In the genomic region with DNA sequence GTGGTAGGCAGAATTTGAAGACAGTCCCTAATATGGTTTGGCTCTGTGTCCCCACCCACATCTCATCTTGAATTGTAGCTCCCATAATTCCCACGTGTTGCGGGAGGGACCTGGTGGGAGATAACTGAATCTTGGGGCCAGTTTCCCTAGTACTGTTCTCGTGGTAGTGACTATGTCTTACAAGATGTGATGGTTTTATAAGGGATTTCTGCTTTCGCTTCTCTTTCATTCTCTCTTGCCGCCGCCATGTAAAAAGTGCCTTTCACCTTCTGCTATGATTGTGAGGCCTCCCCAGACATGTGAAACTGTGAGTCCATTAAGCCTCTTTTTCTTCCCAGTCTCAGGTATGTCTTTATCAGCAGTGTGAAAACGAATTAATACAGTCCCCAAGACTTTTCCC, we compare ENCODE assay signal across 30 cellular contexts.
"Had no signal": no experiment of that assay in that cellular context is flagged by ENCODE, and none has a peak within 500 bp of the region (broad histone marks: within the 10 kb centered on the region; RNA-seq: fewer than 3 reads in every experiment).

No MANE protein-coding gene starts in this region.

- H3K9ac ChIP-seq: neural progenitor cell, parathyroid adenoma had no signal

- H3K36me3 ChIP-seq: neural progenitor cell, ovary, right lobe of liver, sigmoid colon, stomach, suprapubic skin, thoracic aorta, thyroid gland, tibial nerve, upper lobe of left lung, vagina had no signal

- FAIRE-seq: small intestine, urothelium cell line had no signal

- H3K4me1 ChIP-seq: neural progenitor cell, parathyroid adenoma, psoas muscle, right lobe of liver, sigmoid colon, tibial nerve, vagina had no signal

- H3K9me3 ChIP-seq: ovary, right lobe of liver, stomach, suprapubic skin, thoracic aorta, thyroid gland, upper lobe of left lung, vagina had no signal

- H3K27ac Mint-ChIP-seq: natural killer cell; nephron; neural progenitor cell; stimulated activated effector memory CD8-positive, alpha-beta T cell treated with anti-CD3 and anti-CD28 coated beads, Interleukin-12 subunit alpha, Interleukin-12 subunit beta, amount 100 ng/mL, for 72 hours; stimulated activated naive B cell treated with anti-CD40 and anti-IgM and Interleukin-4, amounts not matched to agents 10 μg/mL and 1 μg/mL and 100 μg/mL, for 72 hours; stimulated activated naive CD8-positive, alpha-beta T cell treated with anti-CD3 and anti-CD28 coated beads, Interleukin-15, Interleukin-2, amounts not matched to agents 100 ng/mL and 50 ng/mL, for 24 hours had no signal

- H3K36me3 Mint-ChIP-seq: stimulated activated effector memory CD8-positive, alpha-beta T cell treated with anti-CD3 and anti-CD28 coated beads, Interleukin-12 subunit alpha, Interleukin-12 subunit beta, amount 100 ng/mL, for 72 hours; stimulated activated naive B cell treated with anti-CD40 and anti-IgM and Interleukin-4, amounts not matched to agents 10 μg/mL and 1 μg/mL and 100 μg/mL, for 72 hours had no signal

- H3K27me3 ChIP-seq: neural progenitor cell, ovary, right lobe of liver, sigmoid colon, stomach, suprapubic skin, thyroid gland, tibial nerve, upper lobe of left lung, vagina had no signal

- H3K4me1 Mint-ChIP-seq: natural killer cell; nephron; neural progenitor cell; stimulated activated effector memory CD8-positive, alpha-beta T cell treated with anti-CD3 and anti-CD28 coated beads, Interleukin-12 subunit alpha, Interleukin-12 subunit beta, amount 100 ng/mL, for 72 hours; stimulated activated naive B cell treated with anti-CD40 and anti-IgM and Interleukin-4, amounts not matched to agents 10 μg/mL and 1 μg/mL and 100 μg/mL, for 72 hours had no signal

- H3K27me3 Mint-ChIP-seq: progenitor cell of endocrine pancreas; stimulated activated naive B cell treated with anti-CD40 and anti-IgM and Interleukin-4, amounts not matched to agents 10 μg/mL and 1 μg/mL and 100 μg/mL, for 72 hours; stimulated activated naive CD8-positive, alpha-beta T cell treated with anti-CD3 and anti-CD28 coated beads, Interleukin-15, Interleukin-2, amounts not matched to agents 100 ng/mL and 50 ng/mL, for 24 hours had no signal

- H2AFZ ChIP-seq: neural progenitor cell, parathyroid adenoma had no signal

- H3K27ac ChIP-seq: neural progenitor cell, ovary, parathyroid adenoma, psoas muscle, right lobe of liver, sigmoid colon, stomach, suprapubic skin, thoracic aorta, thyroid gland, tibial nerve, upper lobe of left lung, vagina had no signal

- H3K4me3 Mint-ChIP-seq: natural killer cell; nephron; neural progenitor cell; stimulated activated effector memory CD8-positive, alpha-beta T cell treated with anti-CD3 and anti-CD28 coated beads, Interleukin-12 subunit alpha, Interleukin-12 subunit beta, amount 100 ng/mL, for 72 hours; stimulated activated naive B cell treated with anti-CD40 and anti-IgM and Interleukin-4, amounts not matched to agents 10 μg/mL and 1 μg/mL and 100 μg/mL, for 72 hours; stimulated activated naive CD8-positive, alpha-beta T cell treated with anti-CD3 and anti-CD28 coated beads, Interleukin-15, Interleukin-2, amounts not matched to agents 100 ng/mL and 50 ng/mL, for 24 hours had no signal

- DNase-seq: natural killer cell; occipital lobe; ovary; posterior cingulate gyrus; psoas muscle; right cardiac atrium; right lobe of liver; sigmoid colon; small intestine; stimulated activated CD4-positive, alpha-beta T cell treated with anti-CD3 and anti-CD28 coated beads, Interleukin-15, amount 100 ng/mL, for 24 hours; stimulated activated CD4-positive, alpha-beta T cell treated with anti-CD3 and anti-CD28 coated beads, Interleukin-2, amount 100 ng/mL, for 24 hours; stimulated activated CD4-positive, alpha-beta T cell treated with anti-CD3 and anti-CD28 coated beads, Interleukin-2, amount 100 ng/mL, for 48 hours; stimulated activated CD4-positive, alpha-beta T cell treated with anti-CD3 and anti-CD28 coated beads, Interleukin-4, amount 100 ng/mL, for 24 hours; stimulated activated naive B cell treated with anti-CD40 and anti-IgM and Interleukin-4, amounts not matched to agents 10 μg/mL and 1 μg/mL and 100 μg/mL, for 72 hours; stimulated activated naive CD4-positive, alpha-beta T cell treated with Interleukin-2 at 50 U/mL for 16 hours; stomach; thyroid gland; trophoblast cell; upper lobe of left lung had no signal

- H3K4me3 ChIP-seq: neural progenitor cell, ovary, psoas muscle, right lobe of liver, sigmoid colon, stomach, suprapubic skin, thoracic aorta, thyroid gland, tibial nerve, upper lobe of left lung, vagina had no signal

- ATAC-seq: natural killer cell; psoas muscle; right cardiac atrium; right lobe of liver; stimulated activated effector memory CD8-positive, alpha-beta T cell treated with anti-CD3 and anti-CD28 coated beads, Interleukin-12 subunit alpha, Interleukin-12 subunit beta, amount 100 ng/mL, for 72 hours; stimulated activated naive B cell treated with anti-CD40 and anti-IgM and Interleukin-4, amounts not matched to agents 10 μg/mL and 1 μg/mL and 100 μg/mL, for 72 hours had no signal

- H3K9me3 Mint-ChIP-seq: stimulated activated effector memory CD8-positive, alpha-beta T cell treated with anti-CD3 and anti-CD28 coated beads, Interleukin-12 subunit alpha, Interleukin-12 subunit beta, amount 100 ng/mL, for 72 hours had no signal

- H3K4me2 ChIP-seq: neural progenitor cell had no signal

- H3K79me2 ChIP-seq: parathyroid adenoma had no signal
